In genomic region chr10:132061030-132061429, GRCh38 we compare ENCODE assay signal across 15 cellular contexts. TPM values are rescaled to one million over a fixed set of nuclear protein-coding genes. Genes with fewer than 3 reads are reported as not detected.
DNase-seq lines count a peak whose midpoint lies in the region; ATAC-seq and TF ChIP-seq lines count a peak whose summit lies in the region.
"Had no signal": no experiment of that assay in that cellular context is flagged by ENCODE, and none has a peak within 500 bp of the region (broad histone marks: within the 10 kb centered on the region; RNA-seq: fewer than 3 reads in every experiment).

No MANE protein-coding gene starts in this region.

- no peak overlapping the region for H3K27ac Mint-ChIP-seq in activated naive CD8-positive, alpha-beta T cell treated with anti-CD3 and anti-CD28 coated beads for 36 hours
- H3K27ac Mint-ChIP-seq: B cell; CD4-positive, alpha-beta T cell; HFFc6 had no signal

- peaks cover 10% of the 10 kb centered on the region for H3K27me3 Mint-ChIP-seq in activated naive CD8-positive, alpha-beta T cell treated with anti-CD3 and anti-CD28 coated beads for 36 hours

- peaks cover 7% of the 10 kb centered on the region for H3K4me1 ChIP-seq in upper lobe of right lung

- H3K36me3 ChIP-seq in upper lobe of right lung: no peaks in the 10 kb centered on the region

- peaks cover 10% of the 10 kb centered on the region for H3K27me3 ChIP-seq in upper lobe of right lung

- H3K9me3 Mint-ChIP-seq in activated naive CD8-positive, alpha-beta T cell treated with anti-CD3 and anti-CD28 coated beads for 36 hours: no peaks in the 10 kb centered on the region
- H3K9me3 Mint-ChIP-seq: CD4-positive, alpha-beta T cell; HFFc6 had no signal

- no peak overlapping the region for H3K4me3 Mint-ChIP-seq in activated naive CD8-positive, alpha-beta T cell treated with anti-CD3 and anti-CD28 coated beads for 36 hours
- H3K4me3 Mint-ChIP-seq: B cell; CD4-positive, alpha-beta T cell; HFFc6 had no signal

- no peak for TF ChIP-seq CTCF in upper lobe of right lung (IDR thresholded peaks at IDR 0.05)

- no peak for ATAC-seq in upper lobe of right lung
- ATAC-seq in esophagus mucosa: no peak
- ATAC-seq in HG03280 (IDR thresholded peaks at IDR 0.05; ENCODE audit: unreplicated experiment): no peak
- ATAC-seq in GM18867 (IDR thresholded peaks at IDR 0.05; ENCODE audit: unreplicated experiment): no peak
- ATAC-seq: HepG2 had no signal

- no peaks in the 10 kb centered on the region for H3K36me3 Mint-ChIP-seq in activated naive CD8-positive, alpha-beta T cell treated with anti-CD3 and anti-CD28 coated beads for 36 hours

- intact Hi-C loops in posterior vena cava (cut with DNase I) (no loop called here), upper lobe of right lung (cut with DNase I) (no loop called here)

- peak; percentile 12 for DNase-seq in islet precursor cell
- peak; percentile 25 for DNase-seq in posterior vena cava (ENCODE audit: low spot score)
- peak; percentile 21 for DNase-seq in upper lobe of right lung
- no peak for DNase-seq in activated naive CD8-positive, alpha-beta T cell treated with anti-CD3 and anti-CD28 coated beads for 36 hours
- DNase-seq: CD4-positive, alpha-beta T cell; DND-41; GDM1; HCEC 1CT; HFFc6 had no signal

- H3K4me1 Mint-ChIP-seq in activated naive CD8-positive, alpha-beta T cell treated with anti-CD3 and anti-CD28 coated beads for 36 hours: peaks cover 4% of the 10 kb centered on the region

- H3K4me3 ChIP-seq in upper lobe of right lung: no peak overlapping the region

- H3K9me3 ChIP-seq in upper lobe of right lung: no peaks in the 10 kb centered on the region

- H3K27ac ChIP-seq in angular gyrus (ENCODE audit: low read depth, low read length) (peak overlapping the region; percentile 94), upper lobe of right lung (no peak overlapping the region)

RNA-seq across cellular contexts. Expression of gene JAKMIP3, which starts 4.7 kb away (rescaled TPM):
- total RNA-seq in posterior vena cava: under 1 TPM; 0.60 to 0.62 TPM
- total RNA-seq in upper lobe of right lung: 0.32 TPM
- total RNA-seq in esophagus mucosa: 0.04 TPM
- total RNA-seq in activated naive CD8-positive, alpha-beta T cell treated with anti-CD3 and anti-CD28 coated beads for 36 hours: under 1 TPM; 0.21 to 0.28 TPM
